Comparison of ENCODE assay signal across 8 cellular contexts in genomic region chr14:105249175-105250007, GRCh38. TPM values are rescaled to one million over a fixed set of nuclear protein-coding genes. Genes with fewer than 3 reads are reported as not detected.
A peak's percentile ranks its signal among the peaks of the same experiment; 100 is the strongest.
DNase-seq lines count a peak whose midpoint lies in the region; ATAC-seq and TF ChIP-seq lines count a peak whose summit lies in the region.

No MANE protein-coding gene starts in this region.

- H3K4me1 ChIP-seq in HUES64 (ENCODE audit: insufficient read depth, low read length), result no peaks in the 10 kb centered on the region
- H3K4me1 ChIP-seq in mesendoderm (ENCODE audit: control insufficient read depth, low read depth, low read length), result no peaks in the 10 kb centered on the region

- no peak for ATAC-seq in HG02852 (IDR thresholded peaks at IDR 0.05; ENCODE audit: unreplicated experiment)

- H3K23ac ChIP-seq in mesendoderm (ENCODE audit: low read length), result no peak overlapping the region

- DNase-seq in AG04449 (ENCODE audit: low read depth, low spot score), result no peak
- peak in 13 of 61 donors; percentile 23 to 65 (median 50) for DNase-seq in caudate nucleus (lab: John Stamatoyannopoulos, UW)
- peak; percentile 27 for DNase-seq in mesendoderm
- no peak for DNase-seq in cerebellum (ENCODE audit: low spot score)
- no peak for DNase-seq in NCI-H524 (lab: John Stamatoyannopoulos, UW)
- no peak for DNase-seq in NCI-H446 (lab: John Stamatoyannopoulos, UW)

- no peak overlapping the region for H2BK15ac ChIP-seq in mesendoderm (replicated peaks; ENCODE audit: low read depth)

- H3K4ac ChIP-seq in mesendoderm (ENCODE audit: low read depth, low read length), result peak overlapping the region; percentile 46

- peak overlapping the region; percentile 77; the same call in 1 of the 2 replicates for H3K9ac ChIP-seq in HUES64 (ENCODE audit: low read depth, low read length)
- H3K9ac ChIP-seq in mesendoderm (ENCODE audit: low read length), result peak overlapping the region; percentile 82

- TF ChIP-seq CTCF in AG04449 (IDR thresholded peaks at IDR 0.05; ENCODE audit: insufficient read depth, low read length, missing control alignments), result no peak

- peak overlapping the region; percentile 48 for H3K4me2 ChIP-seq in mesendoderm (ENCODE audit: low read length)

- H3K36me3 ChIP-seq in HUES64 (ENCODE audit: insufficient read depth, low read length) (peaks cover 29% of the 10 kb centered on the region; the same call in 1 of the 2 replicates), mesendoderm (ENCODE audit: control insufficient read depth, insufficient read depth, low read length) (peaks cover 2% of the 10 kb centered on the region)

- POLR2A ChIA-PET in AG04449 (lab: Yijun Ruan, JAX), result interaction anchor here (1.3 to 1.9 kb wide), 3 partner anchors 52 to 162 kb away, joined by 4 to 6 read pairs (median 5); partner anchors contain the start of genes BRF1 and PACS2

- peak overlapping the region; percentile 88 for H3K56ac ChIP-seq in mesendoderm (ENCODE audit: low read length)

- H2BK120ac ChIP-seq in mesendoderm (ENCODE audit: low read depth, low read length), result no peak overlapping the region

- no peak overlapping the region for H4K8ac ChIP-seq in mesendoderm (ENCODE audit: low read depth, low read length)

- H3K27me3 ChIP-seq in HUES64 (ENCODE audit: insufficient read depth, low read length) (0 out of 2 replicates have a peak, but pooled peaks cover 2% of the 10 kb centered on the region), mesendoderm (ENCODE audit: insufficient read depth, low read length, poor library complexity) (no peaks in the 10 kb centered on the region)

- 47% methylated on average over 63 of the region's 63 CpGs for WGBS in HUES64
- no CpG with 5 or more reads among the region's 63 CpGs for WGBS in mesendoderm (ENCODE audit: extremely low coverage, insufficient coverage, low lambda C conversion rate)

- H3K27ac ChIP-seq in HUES64 (ENCODE audit: low read depth, low read length), result no peak overlapping the region
- H3K27ac ChIP-seq in caudate nucleus (ENCODE audit: low read depth, low read length), result peak overlapping the region; percentile 62
- H3K27ac ChIP-seq in mesendoderm (ENCODE audit: low read depth, low read length), result peak overlapping the region; percentile 11

- H3K79me1 ChIP-seq in mesendoderm (ENCODE audit: low read length), result peaks cover 2% of the 10 kb centered on the region

- H2BK5ac ChIP-seq in mesendoderm (ENCODE audit: low read length), result no peak overlapping the region

- H3K4me3 ChIP-seq in AG04449 (ENCODE audit: low read depth, low read length) (peak overlapping the region; percentile 69), HUES64 (ENCODE audit: low read length) (peak overlapping the region; percentile 59), mesendoderm (ENCODE audit: low read length) (peak overlapping the region; percentile 28)

- no peak overlapping the region for H2AK5ac ChIP-seq in mesendoderm (ENCODE audit: low read length)

- CTCF ChIA-PET in AG04449 (lab: Yijun Ruan, JAX), result interaction anchor here (0.6 to 1.0 kb wide), 2 partner anchors 103 to 241 kb away, joined by 3 read pairs; no protein-coding TSS in a partner anchor

- peak overlapping the region; percentile 87 for H3K18ac ChIP-seq in mesendoderm (ENCODE audit: low read length)

- no peaks in the 10 kb centered on the region for H3K9me3 ChIP-seq in HUES64 (ENCODE audit: insufficient read depth, low read depth, low read length)

- no peak overlapping the region for H4K5ac ChIP-seq in mesendoderm (ENCODE audit: low read length)

- no peaks in the 10 kb centered on the region for H3K79me2 ChIP-seq in mesendoderm (ENCODE audit: control insufficient read depth, insufficient read depth, low read length)

RNA-seq across cellular contexts. Expression of gene BTBD6, which starts 1.1 kb away (rescaled TPM):
- polyA plus RNA-seq in HUES64 (2013, experiment 1 of 2), result 18.3 TPM
- polyA plus RNA-seq in HUES64 (2013, experiment 2 of 2), result 14.0 TPM
- polyA plus RNA-seq in mesendoderm (2013, experiment 1 of 2), result 12.0 TPM
- 12.3 TPM for polyA plus RNA-seq in mesendoderm (2013, experiment 2 of 2)
- 25.7 TPM for total RNA-seq in cerebellum

RNA-seq across cellular contexts. Expression of gene BRF1, which starts 51.4 kb away (rescaled TPM):
- polyA plus RNA-seq in HUES64 (2013, experiment 1 of 2), result 11.6 TPM
- 17.1 TPM for polyA plus RNA-seq in HUES64 (2013, experiment 2 of 2)
- 7.2 TPM for polyA plus RNA-seq in mesendoderm (2013, experiment 1 of 2)
- 7.2 TPM for polyA plus RNA-seq in mesendoderm (2013, experiment 2 of 2)
- 70.0 TPM for total RNA-seq in cerebellum
